In genomic region chrX:74343970-74344622, GRCh38 we compare ENCODE assay signal across 8 cellular contexts. TPM values are rescaled to one million over a fixed set of nuclear protein-coding genes. Genes with fewer than 3 reads are reported as not detected.
DNase-seq lines count a peak whose midpoint lies in the region; ATAC-seq, FAIRE-seq and TF ChIP-seq lines count a peak whose summit lies in the region.

No MANE protein-coding gene starts in this region.

- intact Hi-C loops in kidney (cut with DNase I), result no loop called here

- TF ChIP-seq CTCF in kidney (IDR thresholded peaks at IDR 0.05; ENCODE audit: borderline replicate concordance, extremely low read depth, insufficient read depth), result peak; percentile 43

- H3K36me3 ChIP-seq in kidney (ENCODE audit: control insufficient read depth in 1 of 2, insufficient read depth in 2 of 2, low read length in 2 of 2), result no peaks in the 10 kb centered on the region

- peaks cover 7% of the 10 kb centered on the region for H3K4me1 Mint-ChIP-seq in central memory CD8-positive, alpha-beta T cell

- H3K4me3 Mint-ChIP-seq in central memory CD8-positive, alpha-beta T cell, result no peak overlapping the region

- FAIRE-seq in GM12892 (lab: Jason Lieb, UNC) (peak; percentile 95), kidney (lab: Jason Lieb, UNC) (peak; percentile 95)

- no peaks in the 10 kb centered on the region for H3K4me1 ChIP-seq in kidney (ENCODE audit: control insufficient read depth in 1 of 2, insufficient read depth in 1 of 2, low read depth in 1 of 2, low read length in 2 of 2)

- peak; percentile 71 for ATAC-seq in HG02840 (IDR thresholded peaks at IDR 0.05; ENCODE audit: low FRiP score, unreplicated experiment)
- ATAC-seq in central memory CD8-positive, alpha-beta T cell (replicated peaks; ENCODE audit: extremely low read depth, poor library complexity, severe bottlenecking), result no peak

- no peak overlapping the region for H3K27ac ChIP-seq in kidney (ENCODE audit: low read depth in 2 of 2, low read length in 2 of 2)

- no peaks in the 10 kb centered on the region for H3K9me3 Mint-ChIP-seq in central memory CD8-positive, alpha-beta T cell

- peak; percentile 73 for DNase-seq in AG08396 (ENCODE audit: low spot score)
- no peak for DNase-seq in GM12892 (ENCODE audit: insufficient read length)
- DNase-seq in NCI-H146 (lab: John Stamatoyannopoulos, UW), result peak; percentile 74
- peak; percentile 83 for DNase-seq in SW480 (ENCODE audit: low spot score)
- peak; percentile 12 to 16 for DNase-seq in central memory CD8-positive, alpha-beta T cell (ENCODE audit: low spot score in 2 of 2)
- no peak for DNase-seq in kidney
- peak in 2 of 3 experiments; percentile 3 to 35 for DNase-seq in stimulated activated CD4-positive, alpha-beta T cell treated with anti-CD3 and anti-CD28 coated beads, TNF-alpha, amount 100 ng/mL, for 24 hours (ENCODE audit: low read depth in 3 of 3)

- no peaks in the 10 kb centered on the region for H3K9me3 ChIP-seq in kidney (ENCODE audit: control insufficient read depth in 1 of 2, low read length in 2 of 2)

- no peak overlapping the region for H3K4me3 ChIP-seq in kidney (ENCODE audit: low read length in 2 of 2)

- H3K27ac Mint-ChIP-seq in central memory CD8-positive, alpha-beta T cell (ENCODE audit: low read depth), result no peak overlapping the region

- H3K27me3 Mint-ChIP-seq in central memory CD8-positive, alpha-beta T cell, result no peaks in the 10 kb centered on the region

- no peak overlapping the region for H3K9ac ChIP-seq in kidney (ENCODE audit: low read length in 2 of 2)

- no peak for TF ChIP-seq POLR2A in GM12892 (IDR thresholded peaks at IDR 0.05; ENCODE audit: low read depth, low read length)

- H3K36me3 Mint-ChIP-seq in central memory CD8-positive, alpha-beta T cell (ENCODE audit: insufficient read depth), result peaks cover 1% of the 10 kb centered on the region

RNA-seq across cellular contexts. Expression of gene ZCCHC13, which starts 40.1 kb away (rescaled TPM):
- polyA plus RNA-seq in GM12892 (2012; ENCODE audit: missing spikeins), result not detected
- total RNA-seq in kidney, result not detected
- not detected for polyA plus RNA-seq in kidney (ENCODE audit: insufficient read depth, low read depth, low replicate concordance)

Comparison
In these comparisons a context has a peak if more than half of its experiments do, and no peak if none do; other contexts are left out.
1. DNase-seq: peak in AG08396 (single experiment), NCI-H146 (single experiment), SW480 (single experiment), central memory CD8-positive, alpha-beta T cell (2 of 2) and stimulated activated CD4-positive, alpha-beta T cell treated with anti-CD3 and anti-CD28 coated beads, TNF-alpha, amount 100 ng/mL, for 24 hours (2 of 3); none in GM12892 (single experiment) and kidney (single experiment).